Comparison of ENCODE assay signal across 13 cellular contexts in the genomic region with DNA sequence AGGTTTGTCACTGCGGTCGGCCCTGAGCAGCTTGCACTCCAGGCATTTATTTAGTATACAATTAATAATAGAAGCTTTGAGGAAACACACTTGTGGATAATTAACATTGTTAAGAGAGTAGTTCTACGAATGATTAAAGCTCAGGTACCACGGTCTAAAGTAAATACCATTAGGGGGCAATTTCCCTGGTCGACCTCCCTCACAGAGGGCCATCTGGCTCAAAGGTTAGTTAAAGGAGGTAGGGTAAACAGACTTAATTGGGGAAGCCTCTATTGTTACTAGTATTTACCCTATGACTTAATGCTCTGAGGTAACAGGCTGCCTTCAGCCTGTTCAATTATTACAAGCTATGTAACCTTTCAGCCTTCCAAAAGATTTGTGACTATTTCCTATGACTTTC.
DNase-seq lines count a peak whose midpoint lies in the region; ATAC-seq and TF ChIP-seq lines count a peak whose summit lies in the region.
"Had no signal": no experiment of that assay in that cellular context is flagged by ENCODE, and none has a peak within 500 bp of the region (broad histone marks: within the 10 kb centered on the region; RNA-seq: fewer than 3 reads in every experiment).

No MANE protein-coding gene starts in this region.

- H3K4me1 ChIP-seq in HEK293 (ENCODE audit: control insufficient read depth, insufficient read depth, low read length) (no peaks in the 10 kb centered on the region), smooth muscle cell (ENCODE audit: low read depth) (peaks cover 12% of the 10 kb centered on the region)

- H3F3A ChIP-seq in smooth muscle cell (ENCODE audit: low read depth): peaks cover 4% of the 10 kb centered on the region

- no peaks in the 10 kb centered on the region for H3K9me3 ChIP-seq in HEK293 (ENCODE audit: control insufficient read depth, insufficient read depth, low read depth, low read length)
- no peaks in the 10 kb centered on the region for H3K9me3 ChIP-seq in smooth muscle cell (replicated peaks; ENCODE audit: low read depth)
- H3K9me3 ChIP-seq: adrenal gland, BLaER1 had no signal

- H3K79me2 ChIP-seq in smooth muscle cell (ENCODE audit: low read depth): no peaks in the 10 kb centered on the region

- H3K4me2 ChIP-seq in smooth muscle cell: peak overlapping the region; percentile 67
- H3K4me2 ChIP-seq: BLaER1 had no signal

- 70% methylated on average over 5 of the region's 5 CpGs for WGBS in smooth muscle cell (ENCODE audit: low lambda C conversion rate)

- peak; percentile 41 to 85 for DNase-seq in NCI-H2081 (lab: John Stamatoyannopoulos, UW)
- DNase-seq in SHP77 treated with DMSO at 0.1 percent for 48 hours (lab: John Stamatoyannopoulos, UW): peak; percentile 50
- no peak for DNase-seq in smooth muscle cell (lab: John Stamatoyannopoulos, UW; ENCODE audit: unreplicated experiment)
- DNase-seq in HUDEP-2 (lab: John Stamatoyannopoulos, UW; ENCODE audit: unreplicated experiment in 76 of 76): no peak
- DNase-seq: activated CD4-positive, alpha-beta memory T cell treated with anti-CD3 and anti-CD28 coated beads for 36 hours; adrenal gland; cerebellar nuclear complex; midbrain; SIG-M5 had no signal

- peak overlapping the region; percentile 30 for H3K9ac ChIP-seq in smooth muscle cell (ENCODE audit: low read depth)
- H3K9ac ChIP-seq: BLaER1 had no signal

- H3K27me3 ChIP-seq in smooth muscle cell (ENCODE audit: low read depth): no peaks in the 10 kb centered on the region
- H3K27me3 ChIP-seq: adrenal gland had no signal

- H3K36me3 ChIP-seq in HEK293 (ENCODE audit: control insufficient read depth in 2 of 2, insufficient read depth in 1 of 2, low read length in 2 of 2) (no peaks in the 10 kb centered on the region), smooth muscle cell (ENCODE audit: low read depth) (no peaks in the 10 kb centered on the region)
- H3K36me3 ChIP-seq: adrenal gland, BLaER1 had no signal

- no peak overlapping the region for H3K4me3 ChIP-seq in HEK293 (ENCODE audit: low read depth, low read length)
- H3K4me3 ChIP-seq in smooth muscle cell: no peak overlapping the region
- H3K4me3 ChIP-seq: adrenal gland, BLaER1 had no signal

- no peak for TF ChIP-seq CTCF in HEK293 (tag by site-specific recombination; IDR thresholded peaks at IDR 0.05)
- no peak for TF ChIP-seq CTCF in smooth muscle cell (IDR thresholded peaks at IDR 0.05; ENCODE audit: borderline replicate concordance, insufficient read depth, poor library complexity, severe bottlenecking)

- ATAC-seq in GM18498 (IDR thresholded peaks at IDR 0.05; ENCODE audit: unreplicated experiment): no peak
- ATAC-seq in GM21825 (IDR thresholded peaks at IDR 0.05; ENCODE audit: unreplicated experiment): no peak

- H4K20me1 ChIP-seq in smooth muscle cell (ENCODE audit: low read depth): no peaks in the 10 kb centered on the region
- H4K20me1 ChIP-seq: BLaER1 had no signal

- no peak overlapping the region for H3K27ac ChIP-seq in HEK293 (ENCODE audit: extremely low read depth, low read depth, low read length)
- peak overlapping the region; percentile 82 for H3K27ac ChIP-seq in smooth muscle cell (ENCODE audit: low read depth)
- H3K27ac ChIP-seq: BLaER1 had no signal

- H2AFZ ChIP-seq in smooth muscle cell (ENCODE audit: low read depth): no peak overlapping the region

- POLR2A ChIA-PET in HEK293 (lab: Yijun Ruan, JAX): no interaction called here

- CTCF ChIA-PET in HEK293 (lab: Yijun Ruan, JAX): interaction anchor here (0.9 kb wide), 1 partner anchor 107 kb away, joined by 3 read pairs; no protein-coding TSS in a partner anchor

TF ChIP-seq in HEK293, 187 proteins besides CTCF, POLR2A, EP300 and RAD21:
- TF ChIP-seq, protein P1, sequence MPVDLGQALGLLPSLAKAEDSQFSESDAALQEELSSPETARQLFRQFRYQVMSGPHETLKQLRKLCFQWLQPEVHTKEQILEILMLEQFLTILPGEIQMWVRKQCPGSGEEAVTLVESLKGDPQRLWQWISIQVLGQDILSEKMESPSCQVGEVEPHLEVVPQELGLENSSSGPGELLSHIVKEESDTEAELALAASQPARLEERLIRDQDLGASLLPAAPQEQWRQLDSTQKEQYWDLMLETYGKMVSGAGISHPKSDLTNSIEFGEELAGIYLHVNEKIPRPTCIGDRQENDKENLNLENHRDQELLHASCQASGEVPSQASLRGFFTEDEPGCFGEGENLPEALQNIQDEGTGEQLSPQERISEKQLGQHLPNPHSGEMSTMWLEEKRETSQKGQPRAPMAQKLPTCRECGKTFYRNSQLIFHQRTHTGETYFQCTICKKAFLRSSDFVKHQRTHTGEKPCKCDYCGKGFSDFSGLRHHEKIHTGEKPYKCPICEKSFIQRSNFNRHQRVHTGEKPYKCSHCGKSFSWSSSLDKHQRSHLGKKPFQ (tag by site-specific recombination; IDR thresholded peaks at IDR 0.05): no peak
- TF ChIP-seq, protein P2, sequence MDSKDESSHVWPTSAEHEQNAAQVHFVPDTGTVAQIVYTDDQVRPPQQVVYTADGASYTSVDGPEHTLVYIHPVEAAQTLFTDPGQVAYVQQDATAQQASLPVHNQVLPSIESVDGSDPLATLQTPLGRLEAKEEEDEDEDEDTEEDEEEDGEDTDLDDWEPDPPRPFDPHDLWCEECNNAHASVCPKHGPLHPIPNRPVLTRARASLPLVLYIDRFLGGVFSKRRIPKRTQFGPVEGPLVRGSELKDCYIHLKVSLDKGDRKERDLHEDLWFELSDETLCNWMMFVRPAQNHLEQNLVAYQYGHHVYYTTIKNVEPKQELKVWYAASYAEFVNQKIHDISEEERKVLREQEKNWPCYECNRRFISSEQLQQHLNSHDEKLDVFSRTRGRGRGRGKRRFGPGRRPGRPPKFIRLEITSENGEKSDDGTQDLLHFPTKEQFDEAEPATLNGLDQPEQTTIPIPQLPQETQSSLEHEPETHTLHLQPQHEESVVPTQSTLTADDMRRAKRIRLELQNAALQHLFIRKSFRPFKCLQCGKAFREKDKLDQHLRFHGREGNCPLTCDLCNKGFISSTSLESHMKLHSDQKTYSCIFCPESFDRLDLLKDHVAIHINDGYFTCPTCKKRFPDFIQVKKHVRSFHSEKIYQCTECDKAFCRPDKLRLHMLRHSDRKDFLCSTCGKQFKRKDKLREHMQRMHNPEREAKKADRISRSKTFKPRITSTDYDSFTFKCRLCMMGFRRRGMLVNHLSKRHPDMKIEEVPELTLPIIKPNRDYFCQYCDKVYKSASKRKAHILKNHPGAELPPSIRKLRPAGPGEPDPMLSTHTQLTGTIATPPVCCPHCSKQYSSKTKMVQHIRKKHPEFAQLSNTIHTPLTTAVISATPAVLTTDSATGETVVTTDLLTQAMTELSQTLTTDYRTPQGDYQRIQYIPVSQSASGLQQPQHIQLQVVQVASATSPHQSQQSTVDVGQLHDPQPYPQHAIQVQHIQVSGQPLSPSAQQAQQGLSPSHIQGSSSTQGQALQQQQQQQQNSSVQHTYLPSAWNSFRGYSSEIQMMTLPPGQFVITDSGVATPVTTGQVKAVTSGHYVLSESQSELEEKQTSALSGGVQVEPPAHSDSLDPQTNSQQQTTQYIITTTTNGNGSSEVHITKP (tag by site-specific recombination; IDR thresholded peaks at IDR 0.05): no peak
- TF ChIP-seq GLIS1 (tag by site-specific recombination; IDR thresholded peaks at IDR 0.05): peak; percentile 80
- TF ChIP-seq MEIS1 (CRISPR knock-in tag; IDR thresholded peaks at IDR 0.05; ENCODE audit: borderline replicate concordance): no peak

Comparison
In these comparisons a context has a peak if more than half of its experiments do, and no peak if none do; other contexts are left out.
1. DNase-seq: peak in NCI-H2081 (2 of 2) and SHP77 treated with DMSO at 0.1 percent for 48 hours (single experiment); none in smooth muscle cell (single experiment) and HUDEP-2 (0 of 76).